Comparison of ENCODE assay signal across 2 cellular contexts in genomic region chr2:218344755-218345417, GRCh38.
A peak's percentile ranks its signal among the peaks of the same experiment; 100 is the strongest.
TF ChIP-seq lines count a peak whose summit lies in the region.

No MANE protein-coding gene starts in this region.

TF ChIP-seq in HepG2, 621 proteins besides CTCF, POLR2A, EP300 and RAD21:
- no peak for TF ChIP-seq DDIT3 (CRISPR knock-in tag; IDR thresholded peaks at IDR 0.05)
- TF ChIP-seq ZFP91 (CRISPR knock-in tag; IDR thresholded peaks at IDR 0.05; ENCODE audit: borderline replicate concordance), result 0 out of 2 replicates have a peak, but pooled peaks have one; percentile 8
- TF ChIP-seq AGO2 (optimal IDR thresholded peaks at IDR 0.05; ENCODE audit: low read depth, low read length), result peak; percentile 48

TF ChIP-seq in H1, 55 proteins besides CTCF, POLR2A, EP300 and RAD21:
- TF ChIP-seq POLR2AphosphoS5 (IDR thresholded peaks at IDR 0.05; ENCODE audit: low read depth, low read length) (no peak), MAX (IDR thresholded peaks at IDR 0.05) (no peak), MAFK (IDR thresholded peaks at IDR 0.05; ENCODE audit: low read depth, low read length) (no peak), CHD2 (IDR thresholded peaks at IDR 0.05; ENCODE audit: low read length) (no peak), RBBP5 (IDR thresholded peaks at IDR 0.05; ENCODE audit: borderline replicate concordance, low read depth, low read length) (no peak), FOSL1 (IDR thresholded peaks at IDR 0.05; ENCODE audit: insufficient read depth, low read depth, low read length) (no peak), CREB1 (IDR thresholded peaks at IDR 0.05) (no peak)
TF ChIP-seq in H1: peak in this region for 0.
